In genomic region chr17:44011876-44012275, GRCh38 we compare ENCODE assay signal across 9 cellular contexts.
ATAC-seq and TF ChIP-seq lines count a peak whose summit lies in the region.
"Had no signal": no experiment of that assay in that cellular context is flagged by ENCODE, and none has a peak within 500 bp of the region (broad histone marks: within the 10 kb centered on the region; RNA-seq: fewer than 3 reads in every experiment).

No MANE protein-coding gene starts in this region.

- H3K27ac ChIP-seq in BLaER1 (no peak overlapping the region), VCaP (0 out of 2 replicates have a peak overlapping the region, but pooled peaks have one; percentile 5)
- H3K27ac ChIP-seq: Peyer's patch, SK-N-MC had no signal

- H3K36me3 Mint-ChIP-seq in nephron (ENCODE audit: low read depth) = peaks cover 12% of the 10 kb centered on the region

- peak overlapping the region in 1 of 3 experiments; percentile 60 for H3K27ac Mint-ChIP-seq in nephron
- H3K27ac Mint-ChIP-seq: H9 had no signal

- no peak overlapping the region for H3K4me3 ChIP-seq in BLaER1
- H3K4me3 ChIP-seq: Peyer's patch, SK-N-MC had no signal

- peak overlapping the region; percentile 43; the same call in 1 of the 2 replicates for H3K4me2 ChIP-seq in BLaER1

- H3K27me3 ChIP-seq in BLaER1 = peaks cover 7% of the 10 kb centered on the region
- H3K27me3 ChIP-seq: Peyer's patch had no signal

- H3K36me3 ChIP-seq in BLaER1 = peaks cover 32% of the 10 kb centered on the region; the same call in 1 of the 2 replicates

- H3K9ac ChIP-seq in BLaER1 = 0 out of 2 replicates have a peak overlapping the region, but pooled peaks have one; percentile 49

- ATAC-seq in HG03196 (IDR thresholded peaks at IDR 0.05; ENCODE audit: unreplicated experiment) (no peak), GM18907 (IDR thresholded peaks at IDR 0.05; ENCODE audit: unreplicated experiment) (no peak)

- H3K9me3 Mint-ChIP-seq in nephron = no peaks in the 10 kb centered on the region
- H3K9me3 Mint-ChIP-seq: CD4-positive, alpha-beta memory T cell; H9 had no signal

- peaks cover 60% of the 10 kb centered on the region for H3K4me1 ChIP-seq in BLaER1

- TF ChIP-seq CTCF in VCaP (conservative IDR thresholded peaks at IDR 0.05) (no peak), nephron (IDR thresholded peaks at IDR 0.05; ENCODE audit: unreplicated experiment in 3 of 3) (no peak)

- peaks cover 16% of the 10 kb centered on the region for H3K27me3 Mint-ChIP-seq in nephron (ENCODE audit: low read depth)

- peaks cover 33% of the 10 kb centered on the region for H3K4me1 Mint-ChIP-seq in nephron

- H4K20me1 ChIP-seq in BLaER1 = 0 out of 2 replicates have a peak, but pooled peaks cover 4% of the 10 kb centered on the region

- H3K4me3 Mint-ChIP-seq in nephron = peak overlapping the region in 2 of 3 experiments; percentile 50 to 73
- H3K4me3 Mint-ChIP-seq: H9 had no signal

- H3K9me3 ChIP-seq in BLaER1 = no peaks in the 10 kb centered on the region
- H3K9me3 ChIP-seq: Peyer's patch had no signal
